Comparison of ENCODE assay signal across 8 cellular contexts in genomic region chr17:65181237-65182061, GRCh38. TPM values are rescaled to one million over a fixed set of nuclear protein-coding genes. Genes with fewer than 3 reads are reported as not detected.
A peak's percentile ranks its signal among the peaks of the same experiment; 100 is the strongest.
DNase-seq lines count a peak whose midpoint lies in the region; ATAC-seq and TF ChIP-seq lines count a peak whose summit lies in the region.

No MANE protein-coding gene starts in this region.

- no peaks in the 10 kb centered on the region for H4K20me1 ChIP-seq in MM.1S (ENCODE audit: insufficient read depth, low read length)

- H3K36me3 ChIP-seq in MM.1S (replicated peaks; ENCODE audit: insufficient read depth, low read length) (no peaks in the 10 kb centered on the region), esophagus muscularis mucosa (no peaks in the 10 kb centered on the region)

- peaks cover 10% of the 10 kb centered on the region for H3K9me3 Mint-ChIP-seq in nephron progenitor cell

- peak; percentile 57 for DNase-seq in MM.1S
- DNase-seq in esophagus muscularis mucosa (ENCODE audit: extremely low spot score): no peak
- DNase-seq in left cardiac atrium: no peak
- DNase-seq in foreskin keratinocyte: no peak
- DNase-seq in nephron progenitor cell: no peak
- no peak for DNase-seq in amniotic stem cell (lab: John Stamatoyannopoulos, UW)

- H3K9me2 ChIP-seq in MM.1S (replicated peaks; ENCODE audit: insufficient read depth, low read length): no peaks in the 10 kb centered on the region

- H3K4me3 ChIP-seq in MM.1S (ENCODE audit: low read length): peak overlapping the region; percentile 35; the same call in 1 of the 2 replicates
- no peak overlapping the region for H3K4me3 ChIP-seq in esophagus muscularis mucosa

- no peak overlapping the region for H3K27ac Mint-ChIP-seq in nephron progenitor cell

- H3K36me3 Mint-ChIP-seq in nephron progenitor cell (ENCODE audit: low read depth): no peaks in the 10 kb centered on the region

- H3K4me3 Mint-ChIP-seq in nephron progenitor cell: no peak overlapping the region

- TF ChIP-seq POLR2A in GM18505 (IDR thresholded peaks at IDR 0.05; ENCODE audit: borderline replicate concordance, extremely low read depth, insufficient read depth, insufficient read length) (peak; percentile 59), esophagus muscularis mucosa (IDR thresholded peaks at IDR 0.05; ENCODE audit: low read depth) (no peak)

- 77% methylated on average over 9 of the region's 9 CpGs for WGBS in esophagus muscularis mucosa

- H3K79me2 ChIP-seq in MM.1S (ENCODE audit: low read length): no peaks in the 10 kb centered on the region

- H3K27ac ChIP-seq in MM.1S (ENCODE audit: low read length) (peak overlapping the region; percentile 76), esophagus muscularis mucosa (replicated peaks in 1 of 4) (peak overlapping the region in 3 of 4 donors; percentile 27 to 72 (median 69)), foreskin keratinocyte (no peak overlapping the region)

- peaks cover 30% of the 10 kb centered on the region for H3K27me3 Mint-ChIP-seq in nephron progenitor cell (ENCODE audit: low read depth, poor library complexity)

- no peak for TF ChIP-seq EP300 in esophagus muscularis mucosa (IDR thresholded peaks at IDR 0.05)

- H3K27me3 ChIP-seq in MM.1S (replicated peaks; ENCODE audit: insufficient read depth, low read length) (no peaks in the 10 kb centered on the region), esophagus muscularis mucosa (no peaks in the 10 kb centered on the region), foreskin keratinocyte (peaks cover 3% of the 10 kb centered on the region)

- H3K4me2 ChIP-seq in MM.1S (ENCODE audit: low read depth, low read length): peak overlapping the region; percentile 69

- H3F3A ChIP-seq in MM.1S (ENCODE audit: insufficient read depth, low read length): peaks cover 13% of the 10 kb centered on the region

- no peak for TF ChIP-seq CTCF in MM.1S (IDR thresholded peaks at IDR 0.05; ENCODE audit: low read length)
- TF ChIP-seq CTCF in esophagus muscularis mucosa (IDR thresholded peaks at IDR 0.05): no peak
- no peak for TF ChIP-seq CTCF in foreskin keratinocyte (conservative IDR thresholded peaks at IDR 0.05)
- TF ChIP-seq CTCF in nephron progenitor cell (IDR thresholded peaks at IDR 0.05): no peak

- ATAC-seq in GM18505 (IDR thresholded peaks at IDR 0.05; ENCODE audit: unreplicated experiment) (peak; percentile 62), GM21786 (IDR thresholded peaks at IDR 0.05; ENCODE audit: unreplicated experiment) (peak; percentile 63), left cardiac atrium (no peak), foreskin keratinocyte (no peak)

- intact Hi-C loops in esophagus muscularis mucosa (cut with DNase I) (no loop called here), left cardiac atrium (cut with DNase I) (no loop called here)

- no peaks in the 10 kb centered on the region for H3K9me3 ChIP-seq in MM.1S (replicated peaks; ENCODE audit: insufficient read depth, low read length)
- no peaks in the 10 kb centered on the region for H3K9me3 ChIP-seq in esophagus muscularis mucosa

- H3K4me1 ChIP-seq in MM.1S (ENCODE audit: low read length): peaks cover 26% of the 10 kb centered on the region
- H3K4me1 ChIP-seq in esophagus muscularis mucosa: peaks cover 0 to 45% (median 38%) of the 10 kb centered on the region in 4 donors
- H3K4me1 ChIP-seq in foreskin keratinocyte: peaks cover 5% of the 10 kb centered on the region

- H3K9ac ChIP-seq in MM.1S (ENCODE audit: low read length): peak overlapping the region; percentile 21; the same call in 1 of the 2 replicates

- H2AFZ ChIP-seq in MM.1S (ENCODE audit: low read length): peak overlapping the region; percentile 74

- peaks cover 73% of the 10 kb centered on the region for H3K4me1 Mint-ChIP-seq in nephron progenitor cell

RNA-seq across cellular contexts. Expression of gene RGS9, which starts 44.3 kb away (rescaled TPM):
- total RNA-seq in esophagus muscularis mucosa (10 to 100 TPM; 22.4 to 58.6 (median 32.2) TPM), left cardiac atrium (1 to 10 TPM; 3.0 to 4.9 TPM), foreskin keratinocyte (4.2 and 4.5 TPM in 2 replicates)
- polyA plus RNA-seq in foreskin keratinocyte: 5.0 and 6.4 TPM in 2 replicates

Comparison
In these comparisons a context has a peak if more than half of its experiments do, and no peak if none do; other contexts are left out.
1. ATAC-seq: peak in GM18505 (single experiment) and GM21786 (single experiment); none in left cardiac atrium (0 of 2) and foreskin keratinocyte (single experiment).